Comparison of ENCODE assay signal across 21 cellular contexts in the genomic region with DNA sequence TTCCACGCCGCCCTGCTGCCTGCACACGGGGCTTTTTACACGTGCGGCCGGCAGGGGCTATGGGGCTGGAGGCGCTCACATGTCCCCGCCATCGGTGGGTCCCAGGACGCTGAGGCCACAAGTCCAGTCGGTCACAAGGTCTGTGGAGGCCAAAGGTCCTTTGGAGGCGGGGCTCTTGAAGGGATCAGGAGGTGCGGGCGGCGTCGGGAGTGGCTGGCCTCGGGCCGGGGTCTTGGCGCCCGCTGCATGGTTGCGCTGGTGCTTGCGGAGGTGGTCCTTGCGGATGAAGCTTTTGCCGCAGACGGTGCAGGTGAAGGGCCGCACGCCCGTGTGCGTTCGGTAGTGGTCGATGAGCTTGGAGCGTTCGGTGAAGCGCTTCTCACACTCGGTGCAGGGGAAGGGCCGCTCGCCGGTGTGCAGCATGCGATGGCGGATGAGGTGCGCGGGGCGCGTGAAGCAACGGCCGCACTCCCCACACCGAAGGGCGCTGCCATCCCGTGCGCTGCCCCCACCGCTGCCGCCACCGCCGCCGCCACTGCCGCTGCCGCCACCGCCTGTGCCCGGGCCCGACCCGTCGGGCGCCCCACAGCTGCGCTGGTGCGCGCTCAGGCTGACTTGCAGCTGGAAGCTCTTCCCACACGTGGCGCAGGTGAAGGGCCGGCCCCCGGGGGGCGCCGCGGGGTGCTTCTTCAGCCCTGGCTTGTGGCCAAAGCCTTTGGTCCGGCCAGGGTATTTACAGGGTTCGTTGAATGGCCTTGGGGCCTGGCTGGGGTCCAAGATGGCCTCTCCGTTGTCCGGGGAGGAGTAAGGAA. TPM values are rescaled to one million over a fixed set of nuclear protein-coding genes. Genes with fewer than 3 reads are reported as not detected.
DNase-seq lines count a peak whose midpoint lies in the region; ATAC-seq and TF ChIP-seq lines count a peak whose summit lies in the region.
"Had no signal": no experiment of that assay in that cellular context is flagged by ENCODE, and none has a peak within 500 bp of the region (broad histone marks: within the 10 kb centered on the region; RNA-seq: fewer than 3 reads in every experiment).

No MANE protein-coding gene starts in this region.

- H3F3A ChIP-seq in PC-9 (ENCODE audit: insufficient read depth, low read depth) = no peaks in the 10 kb centered on the region

- H4K20me1 ChIP-seq in PC-9 (ENCODE audit: insufficient read depth) = no peaks in the 10 kb centered on the region

- ATAC-seq in foreskin keratinocyte (peak; percentile 10), gastroesophageal sphincter (no peak)
- ATAC-seq: activated T-helper 17 cell treated with anti-CD3 and anti-CD28 coated beads, Interleukin-2, amount 50 U/mL, for 72 hours; stimulated activated naive B cell treated with anti-CD40 and anti-IgM and Interleukin-4, amounts not matched to agents 10 μg/mL and 1 μg/mL and 100 μg/mL, for 72 hours had no signal

- H3K4me3 ChIP-seq in PC-9 (no peak overlapping the region), gastroesophageal sphincter (no peak overlapping the region)
- H3K4me3 ChIP-seq: thoracic aorta had no signal

- POLR2A ChIA-PET in PC-9 (lab: Charles Lee; ENCODE audit: unreplicated experiment) = no interaction called here

- peaks cover 2% of the 10 kb centered on the region; the same call in 1 of the 2 replicates for H3K27me3 Mint-ChIP-seq in HFFc6 (ENCODE audit: insufficient read depth)
- no peaks in the 10 kb centered on the region for H3K27me3 Mint-ChIP-seq in progenitor cell of endocrine pancreas
- H3K27me3 Mint-ChIP-seq: activated naive CD8-positive, alpha-beta T cell; activated T-helper 17 cell treated with anti-CD3 and anti-CD28 coated beads, Interleukin-2, amount 50 U/mL, for 72 hours; central memory CD8-positive, alpha-beta T cell; stimulated activated naive B cell treated with anti-CD40 and anti-IgM and Interleukin-4, amounts not matched to agents 10 μg/mL and 1 μg/mL and 100 μg/mL, for 72 hours had no signal

- H3K27ac ChIP-seq in foreskin keratinocyte (no peak overlapping the region), PC-9 (no peak overlapping the region), gastroesophageal sphincter (no peak overlapping the region)
- H3K27ac ChIP-seq: RWPE1, thoracic aorta had no signal

- H3K4me3 Mint-ChIP-seq in HFFc6 (no peak overlapping the region), progenitor cell of endocrine pancreas (ENCODE audit: low read depth) (no peak overlapping the region)
- H3K4me3 Mint-ChIP-seq: activated naive CD8-positive, alpha-beta T cell; activated T-helper 17 cell treated with anti-CD3 and anti-CD28 coated beads, Interleukin-2, amount 50 U/mL, for 72 hours; CD14-positive monocyte; central memory CD8-positive, alpha-beta T cell; stimulated activated naive B cell treated with anti-CD40 and anti-IgM and Interleukin-4, amounts not matched to agents 10 μg/mL and 1 μg/mL and 100 μg/mL, for 72 hours had no signal

- TF ChIP-seq EP300 in gastroesophageal sphincter (IDR thresholded peaks at IDR 0.05) = no peak

- CTCF ChIA-PET in PC-9 (lab: Charles Lee) = no interaction called here

- no peaks in the 10 kb centered on the region for H3K79me2 ChIP-seq in PC-9 (ENCODE audit: low read depth)

- H3K9me3 ChIP-seq in PC-9 (ENCODE audit: insufficient read depth, low read depth) (no peaks in the 10 kb centered on the region), gastroesophageal sphincter (no peaks in the 10 kb centered on the region)
- H3K9me3 ChIP-seq: thoracic aorta had no signal

- H3K9me3 Mint-ChIP-seq in HFFc6 (peaks cover 16% of the 10 kb centered on the region), progenitor cell of endocrine pancreas (ENCODE audit: low read depth) (peaks cover 15% of the 10 kb centered on the region)
- H3K9me3 Mint-ChIP-seq: activated T-helper 17 cell treated with anti-CD3 and anti-CD28 coated beads, Interleukin-2, amount 50 U/mL, for 72 hours; central memory CD8-positive, alpha-beta T cell had no signal

- no peak overlapping the region for H2AFZ ChIP-seq in PC-9

- no peaks in the 10 kb centered on the region for H3K36me3 ChIP-seq in PC-9 (ENCODE audit: low read depth)
- peaks cover 0 to 91% of the 10 kb centered on the region in 2 donors for H3K36me3 ChIP-seq in gastroesophageal sphincter

- TF ChIP-seq POLR2A in gastroesophageal sphincter (IDR thresholded peaks at IDR 0.05) = no peak

- intact Hi-C loops in PC-9 (cut with micrococcal nuclease; ENCODE audit: unreplicated experiment) = no loop called here

- H3K27ac Mint-ChIP-seq in HFFc6 (no peak overlapping the region), progenitor cell of endocrine pancreas (peak overlapping the region; percentile 56)
- H3K27ac Mint-ChIP-seq: activated naive CD8-positive, alpha-beta T cell; activated T-helper 17 cell treated with anti-CD3 and anti-CD28 coated beads, Interleukin-2, amount 50 U/mL, for 72 hours had no signal

- no peaks in the 10 kb centered on the region for H3K9me2 ChIP-seq in PC-9 (ENCODE audit: insufficient read depth)

- no TSS peak for BruUV-seq in PC-9 (replicated peaks; lab: Mats Ljungman, UMichigan)

- no peak overlapping the region for H3K4me2 ChIP-seq in PC-9

- TF ChIP-seq CTCF in GM12872 (IDR thresholded peaks at IDR 0.05; ENCODE audit: insufficient read depth, low read depth, low read length) (0 out of 3 replicates have a peak, but pooled peaks have one; percentile 19), HFFc6 (IDR thresholded peaks at IDR 0.05) (peak; percentile 33), foreskin keratinocyte (conservative IDR thresholded peaks at IDR 0.05) (no peak), progenitor cell of endocrine pancreas (IDR thresholded peaks at IDR 0.05; ENCODE audit: unreplicated experiment) (no peak), PC-9 (conservative IDR thresholded peaks at IDR 0.05) (no peak), gastroesophageal sphincter (IDR thresholded peaks at IDR 0.05) (no peak)

- H3K4me1 ChIP-seq in foreskin keratinocyte (no peaks in the 10 kb centered on the region), PC-9 (replicated peaks; ENCODE audit: insufficient read depth) (no peaks in the 10 kb centered on the region), gastroesophageal sphincter (no peaks in the 10 kb centered on the region)

- no peak for DNase-seq in HFFc6
- no peak for DNase-seq in foreskin keratinocyte
- no peak for DNase-seq in progenitor cell of endocrine pancreas (ENCODE audit: low spot score, unreplicated experiment)
- DNase-seq in Kasumi-1 (lab: John Stamatoyannopoulos, UW) = no peak
- DNase-seq in dedifferentiated amniotic fluid mesenchymal stem cell (ENCODE audit: extremely low spot score) = no peak
- DNase-seq in PC-9 = no peak
- DNase-seq: activated CD4-positive, alpha-beta T cell treated with anti-CD3 and anti-CD28 coated beads for 48 hours; EL; Karpas-422; NCI-H1694 treated with DMSO at 0.1 percent for 48 hours; occipital lobe; stimulated activated CD4-positive, alpha-beta T cell treated with anti-CD3 and anti-CD28 coated beads, Interleukin-2, amount 100 ng/mL, for 48 hours; stimulated activated naive B cell treated with anti-CD40 and anti-IgM and Interleukin-4, amounts not matched to agents 10 μg/mL and 1 μg/mL and 100 μg/mL, for 72 hours had no signal

- WGBS in gastroesophageal sphincter (ENCODE audit: low coverage in 1 of 2), 2 donors = 87% methylated on average over 3 of the region's 77 CpGs; no CpG with 5 or more reads in 1 of the 2 donors

- H3K36me3 Mint-ChIP-seq in HFFc6 (ENCODE audit: low read depth) = peaks cover 70% of the 10 kb centered on the region
- peaks cover 59% of the 10 kb centered on the region for H3K36me3 Mint-ChIP-seq in progenitor cell of endocrine pancreas (ENCODE audit: insufficient read depth)

- no peaks in the 10 kb centered on the region for H3K27me3 ChIP-seq in foreskin keratinocyte
- H3K27me3 ChIP-seq in PC-9 (ENCODE audit: insufficient read depth, low read depth) = no peaks in the 10 kb centered on the region
- H3K27me3 ChIP-seq in gastroesophageal sphincter = no peaks in the 10 kb centered on the region

- peaks cover 15% of the 10 kb centered on the region; the same call in 1 of the 2 replicates for H3K4me1 Mint-ChIP-seq in HFFc6 (ENCODE audit: low read depth)
- H3K4me1 Mint-ChIP-seq in progenitor cell of endocrine pancreas (ENCODE audit: low read depth) = no peaks in the 10 kb centered on the region
- H3K4me1 Mint-ChIP-seq: CD14-positive monocyte; stimulated activated naive B cell treated with anti-CD40 and anti-IgM and Interleukin-4, amounts not matched to agents 10 μg/mL and 1 μg/mL and 100 μg/mL, for 72 hours had no signal

RNA-seq across cellular contexts. Expression of a gene that starts 13.7 kb away (rescaled TPM):
- total RNA-seq in HFFc6 (2021; fragmentation: NEBNext Ultra II Directional; extraction: Animal tissue kit (Norgen Biotek cat#: 25700)) = 10 to 100 TPM; 13.6 to 16.7 (median 15.2) TPM
- total RNA-seq in foreskin keratinocyte = 14.5 and 14.6 TPM in 2 replicates
- 11.8 and 12.1 TPM in 2 replicates for polyA plus RNA-seq in foreskin keratinocyte
- 19.0 and 20.3 TPM in 2 replicates for total RNA-seq in progenitor cell of endocrine pancreas
- 10.6 and 13.3 TPM in 2 replicates for total RNA-seq in PC-9 (2021)
- 10 to 100 TPM in 1 of 4 donors, 1 to 10 TPM in 3; 6.1 to 16.1 (median 9.9) TPM for total RNA-seq in gastroesophageal sphincter

RNA-seq across cellular contexts. Expression of a gene that starts 23.1 kb away (rescaled TPM):
- 10 to 100 TPM; 15.7 to 18.2 (median 16.4) TPM for total RNA-seq in HFFc6 (2021; fragmentation: NEBNext Ultra II Directional; extraction: Animal tissue kit (Norgen Biotek cat#: 25700))
- total RNA-seq in foreskin keratinocyte = 17.0 and 20.2 TPM in 2 replicates
- polyA plus RNA-seq in foreskin keratinocyte = 9.1 and 9.4 TPM in 2 replicates
- 25.6 and 26.7 TPM in 2 replicates for total RNA-seq in progenitor cell of endocrine pancreas
- total RNA-seq in PC-9 (2021) = 19.2 and 19.3 TPM in 2 replicates
- total RNA-seq in gastroesophageal sphincter = 10 to 100 TPM; 17.2 to 26.4 (median 22.6) TPM

Comparison
In these comparisons a context has a peak if more than half of its experiments do, and no peak if none do; other contexts are left out.
1. CTCF ChIP-seq: peak in GM12872 (single experiment) and HFFc6 (single experiment); none in foreskin keratinocyte (single experiment), progenitor cell of endocrine pancreas (single experiment), PC-9 (single experiment) and gastroesophageal sphincter (0 of 4).